In genomic region chr10:117241541-117242462, GRCh38 we compare ENCODE assay signal across 1 cellular context.
TF ChIP-seq lines count a peak whose summit lies in the region.

No MANE protein-coding gene starts in this region.

TF ChIP-seq in K562, 482 proteins besides CTCF, POLR2A, EP300 and RAD21 (continued from another document):
- TF ChIP-seq ZBTB40 (IDR thresholded peaks at IDR 0.05) (no peak), ZBTB40 (CRISPR knock-in tag; IDR thresholded peaks at IDR 0.05) (no peak)
